In genomic region chr1:10160173-10160572, GRCh38 we compare ENCODE assay signal across 21 cellular contexts. TPM values are rescaled to one million over a fixed set of nuclear protein-coding genes. Genes with fewer than 3 reads are reported as not detected.
DNase-seq lines count a peak whose midpoint lies in the region; ATAC-seq, FAIRE-seq and TF ChIP-seq lines count a peak whose summit lies in the region.
"Had no signal": no experiment of that assay in that cellular context is flagged by ENCODE, and none has a peak within 500 bp of the region (broad histone marks: within the 10 kb centered on the region; RNA-seq: fewer than 3 reads in every experiment).

No MANE protein-coding gene starts in this region.

- DNase-seq in ascending aorta (ENCODE audit: low spot score in 2 of 2) = no peak
- no peak for DNase-seq in endodermal cell
- no peak for DNase-seq in pancreas
- DNase-seq in tibial artery = no peak
- no peak for DNase-seq in NCI-H1092 treated with DMSO at 0.1 percent for 48 hours (lab: John Stamatoyannopoulos, UW)
- no peak for DNase-seq in posterior vena cava (ENCODE audit: low spot score)
- DNase-seq: activated gamma-delta T cell treated with Interleukin-2 at 50 U/mL for 16 hours; CD4-positive, alpha-beta memory T cell; central memory CD4-positive, alpha-beta T cell; foreskin fibroblast; Kasumi-1; NCI-H1694 treated with DMSO at 0.1 percent for 48 hours; NCI-H748 treated with DMSO at 0.1 percent for 48 hours; stimulated activated CD4-positive, alpha-beta T cell treated with anti-CD3 and anti-CD28 coated beads, Interleukin-2, amount 100 ng/mL, for 24 hours; testis had no signal

- no peak overlapping the region for H3K27ac Mint-ChIP-seq in endodermal cell
- H3K27ac Mint-ChIP-seq in activated T-helper 17 cell treated with anti-CD3 and anti-CD28 coated beads, Interleukin-2, amount 50 U/mL, for 72 hours = no peak overlapping the region

- no peak overlapping the region for H3K9ac ChIP-seq in endodermal cell (ENCODE audit: extremely low read depth, low read length, poor library complexity, severe bottlenecking)

- H3K4me3 Mint-ChIP-seq in endodermal cell = no peak overlapping the region
- H3K4me3 Mint-ChIP-seq in activated T-helper 17 cell treated with anti-CD3 and anti-CD28 coated beads, Interleukin-2, amount 50 U/mL, for 72 hours = no peak overlapping the region
- H3K4me3 Mint-ChIP-seq: CD4-positive, alpha-beta memory T cell; nephron; stimulated activated effector memory CD8-positive, alpha-beta T cell treated with anti-CD3 and anti-CD28 coated beads, Interleukin-12 subunit alpha, Interleukin-12 subunit beta, amount 100 ng/mL, for 72 hours had no signal

- H3K4me1 Mint-ChIP-seq in endodermal cell = no peaks in the 10 kb centered on the region
- H3K4me1 Mint-ChIP-seq in activated T-helper 17 cell treated with anti-CD3 and anti-CD28 coated beads, Interleukin-2, amount 50 U/mL, for 72 hours = no peaks in the 10 kb centered on the region
- H3K4me1 Mint-ChIP-seq: CD4-positive, alpha-beta memory T cell had no signal

- TF ChIP-seq CTCF in ascending aorta (IDR thresholded peaks at IDR 0.05) (no peak), endodermal cell (conservative IDR thresholded peaks at IDR 0.05) (no peak), pancreas (IDR thresholded peaks at IDR 0.05) (no peak), tibial artery (IDR thresholded peaks at IDR 0.05) (no peak)

- peak in 3 of 4 donors; percentile 58 to 68 (median 60) for ATAC-seq in pancreas
- no peak for ATAC-seq in activated T-helper 17 cell treated with anti-CD3 and anti-CD28 coated beads, Interleukin-2, amount 50 U/mL, for 72 hours (replicated peaks)
- ATAC-seq: stimulated activated effector memory CD8-positive, alpha-beta T cell treated with anti-CD3 and anti-CD28 coated beads, Interleukin-12 subunit alpha, Interleukin-12 subunit beta, amount 100 ng/mL, for 72 hours had no signal

- H3K9me3 ChIP-seq in ascending aorta = no peaks in the 10 kb centered on the region
- H3K9me3 ChIP-seq in endodermal cell (ENCODE audit: control insufficient read depth, low read length) = no peaks in the 10 kb centered on the region
- H3K9me3 ChIP-seq in pancreas = no peaks in the 10 kb centered on the region
- H3K9me3 ChIP-seq in tibial artery = no peaks in the 10 kb centered on the region
- H3K9me3 ChIP-seq: HAP-1, testis had no signal

- H3K27me3 Mint-ChIP-seq in endodermal cell (ENCODE audit: insufficient read depth) = no peaks in the 10 kb centered on the region
- H3K27me3 Mint-ChIP-seq in activated T-helper 17 cell treated with anti-CD3 and anti-CD28 coated beads, Interleukin-2, amount 50 U/mL, for 72 hours = no peaks in the 10 kb centered on the region
- H3K27me3 Mint-ChIP-seq: CD4-positive, alpha-beta memory T cell had no signal

- intact Hi-C loops in ascending aorta (cut with DNase I) = loop anchor here (2.0 to 5.0 kb wide), 4 partner anchors 37 to 285 kb away; partner anchors contain the start of gene KIF1B
- intact Hi-C loops in pancreas (cut with DNase I) = no loop called here
- intact Hi-C loops in tibial artery (cut with DNase I; ENCODE audit: low total_unique reads) = no loop called here
- intact Hi-C loops in posterior vena cava (cut with DNase I) = no loop called here

- H3K36me3 Mint-ChIP-seq in endodermal cell (ENCODE audit: low read depth) = peaks cover 47% of the 10 kb centered on the region
- peaks cover 59% of the 10 kb centered on the region for H3K36me3 Mint-ChIP-seq in activated T-helper 17 cell treated with anti-CD3 and anti-CD28 coated beads, Interleukin-2, amount 50 U/mL, for 72 hours (ENCODE audit: low read depth)

- H3K27ac ChIP-seq in ascending aorta (peak overlapping the region; percentile 80 to 84), endodermal cell (ENCODE audit: low read depth, low read length) (peak overlapping the region; percentile 73), pancreas (peak overlapping the region in 2 of 4 donors; percentile 39 to 71), tibial artery (peak overlapping the region; percentile 73 to 76)
- H3K27ac ChIP-seq: testis had no signal

- H3K36me3 ChIP-seq in ascending aorta = peaks cover 21 to 52% of the 10 kb centered on the region in 2 donors
- peaks cover 16% of the 10 kb centered on the region for H3K36me3 ChIP-seq in endodermal cell (ENCODE audit: control insufficient read depth, insufficient read depth, low read length)
- H3K36me3 ChIP-seq in pancreas = peaks cover 0 to 3% (median under 1%) of the 10 kb centered on the region in 3 donors
- H3K36me3 ChIP-seq in tibial artery = peaks cover 19 to 71% (median 40%) of the 10 kb centered on the region in 3 donors

- 92 to 100% methylated on average over 1 to 3 of the region's 3 CpGs for WGBS in endodermal cell (ENCODE audit: insufficient coverage in 1 of 2, insufficient read length in 1 of 2), 2 experiments
- 11 to 19% methylated on average over 3 of the region's 3 CpGs for WGBS in pancreas, 2 donors

- no peak overlapping the region for H3K4me3 ChIP-seq in ascending aorta
- no peak overlapping the region for H3K4me3 ChIP-seq in endodermal cell (ENCODE audit: low read length)
- no peak overlapping the region for H3K4me3 ChIP-seq in pancreas
- no peak overlapping the region for H3K4me3 ChIP-seq in tibial artery
- H3K4me3 ChIP-seq: HAP-1, smooth muscle cell, testis had no signal

- H3K27me3 ChIP-seq in ascending aorta (no peaks in the 10 kb centered on the region), endodermal cell (ENCODE audit: control insufficient read depth, insufficient read depth, low read length, poor library complexity, severe bottlenecking) (no peaks in the 10 kb centered on the region), pancreas (no peaks in the 10 kb centered on the region), tibial artery (no peaks in the 10 kb centered on the region)
- H3K27me3 ChIP-seq: testis had no signal

- H3K4me1 ChIP-seq in ascending aorta = peaks cover 0 to 21% of the 10 kb centered on the region in 2 donors
- H3K4me1 ChIP-seq in endodermal cell (ENCODE audit: control insufficient read depth, insufficient read depth, low read length) = no peaks in the 10 kb centered on the region
- H3K4me1 ChIP-seq in pancreas = peaks cover 0 to 16% (median 12%) of the 10 kb centered on the region in 3 donors
- H3K4me1 ChIP-seq in tibial artery = peaks cover 0 to 27% (median 10%) of the 10 kb centered on the region in 4 donors
- H3K4me1 ChIP-seq: HAP-1, testis had no signal

- no peaks in the 10 kb centered on the region for H3K9me3 Mint-ChIP-seq in endodermal cell
- no peaks in the 10 kb centered on the region for H3K9me3 Mint-ChIP-seq in activated T-helper 17 cell treated with anti-CD3 and anti-CD28 coated beads, Interleukin-2, amount 50 U/mL, for 72 hours
- H3K9me3 Mint-ChIP-seq: nephron; stimulated activated effector memory CD8-positive, alpha-beta T cell treated with anti-CD3 and anti-CD28 coated beads, Interleukin-12 subunit alpha, Interleukin-12 subunit beta, amount 100 ng/mL, for 72 hours had no signal

- no peak for FAIRE-seq in pancreas (lab: Jason Lieb, UNC)
- FAIRE-seq: islet of Langerhans had no signal

RNA-seq across cellular contexts. Expression of gene KIF1B, which starts 50.2 kb away (rescaled TPM):
- total RNA-seq in ascending aorta (13.4 TPM), endodermal cell (10 to 100 TPM; 71.5 to 74.2 TPM), pancreas (10 to 100 TPM; 18.3 to 26.4 (median 19.7) TPM), posterior vena cava (10 to 100 TPM; 47.9 to 79.4 TPM)
- polyA plus RNA-seq in endodermal cell (2013, experiment 1 of 2) = 77.6 TPM
- polyA plus RNA-seq in endodermal cell (2013, experiment 2 of 2) = 78.5 TPM
- 1 to 10 TPM; 8.2 TPM for polyA plus RNA-seq in pancreas
- total RNA-seq in activated T-helper 17 cell treated with anti-CD3 and anti-CD28 coated beads, Interleukin-2, amount 50 U/mL, for 72 hours = 10 to 100 TPM; 13.5 to 17.0 TPM
